18 cellular contexts compared by ENCODE assay signal in the genomic region with DNA sequence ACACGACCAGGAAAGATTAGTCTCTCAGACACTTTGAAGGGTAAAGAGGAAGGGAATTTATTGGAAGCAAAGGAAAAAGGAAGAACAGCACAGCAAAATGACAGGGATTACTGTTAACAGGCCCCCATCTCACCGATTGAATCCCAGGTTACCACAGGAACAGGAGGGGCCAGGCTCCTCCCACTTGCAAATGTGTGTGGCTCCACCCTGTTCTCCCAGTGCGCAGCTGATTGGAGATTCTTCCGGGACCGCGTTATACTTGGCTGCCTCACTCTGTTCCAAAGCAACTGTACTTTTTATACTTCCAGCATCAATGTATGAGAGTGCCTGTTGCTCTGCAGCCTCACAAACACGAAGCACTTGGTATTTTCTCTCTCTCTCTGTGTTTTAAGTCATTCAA.
"Had no signal": no experiment of that assay in that cellular context is flagged by ENCODE, and none has a peak within 500 bp of the region (broad histone marks: within the 10 kb centered on the region; RNA-seq: fewer than 3 reads in every experiment).

No MANE protein-coding gene starts in this region.

- DNase-seq: activated CD4-positive, alpha-beta memory T cell treated with anti-CD3 and anti-CD28 coated beads, Interleukin-2, amount 10 ng/mL, durations not matched to agents 7 days and 5 days; activated CD4-positive, alpha-beta T cell treated with anti-CD3 and anti-CD28 coated beads for 36 hours; activated gamma-delta T cell treated with Interleukin-2 at 50 U/mL for 16 hours; activated naive CD8-positive, alpha-beta T cell treated with anti-CD3 and anti-CD28 coated beads, Interleukin-2, amount 10 ng/mL, durations not matched to agents 7 days and 5 days; activated T-cell treated with anti-CD3 and anti-CD28 coated beads, Interleukin-2, amount 50 U/mL, for 48 hours; anterior cingulate cortex; glutamatergic neuron; left lung; pancreas; stimulated activated CD4-positive, alpha-beta T cell treated with anti-CD3 and anti-CD28 coated beads, Interleukin-4, amount 100 ng/mL, for 1 hour; stimulated activated CD8-positive, alpha-beta memory T cell treated with anti-CD3 and anti-CD28 coated beads, Interleukin-4, amount 100 ng/mL, for 48 hours had no signal

- H3K4me1 ChIP-seq: left lung, pancreas had no signal

- H3K27me3 ChIP-seq: left lung, pancreas had no signal

- H3K9me3 Mint-ChIP-seq: memory B cell, neural crest cell had no signal

- ATAC-seq: activated CD4-positive, alpha-beta T cell treated with anti-CD3 and anti-CD28 coated beads for 36 hours; esophagus mucosa; left lung; pancreas had no signal

- H3K36me3 ChIP-seq: left lung, pancreas, thoracic aorta had no signal

- H3K4me1 Mint-ChIP-seq: activated CD4-positive, alpha-beta memory T cell treated with anti-CD3 and anti-CD28 coated beads, Interleukin-2, amount 10 ng/mL, durations not matched to agents 7 days and 5 days; activated CD4-positive, alpha-beta T cell treated with anti-CD3 and anti-CD28 coated beads for 36 hours; activated naive CD8-positive, alpha-beta T cell treated with anti-CD3 and anti-CD28 coated beads, Interleukin-2, amount 10 ng/mL, durations not matched to agents 7 days and 5 days; memory B cell; neural crest cell had no signal

- H3K27ac Mint-ChIP-seq: activated CD4-positive, alpha-beta memory T cell treated with anti-CD3 and anti-CD28 coated beads, Interleukin-2, amount 10 ng/mL, durations not matched to agents 7 days and 5 days; activated CD4-positive, alpha-beta T cell treated with anti-CD3 and anti-CD28 coated beads for 36 hours; activated naive CD8-positive, alpha-beta T cell treated with anti-CD3 and anti-CD28 coated beads, Interleukin-2, amount 10 ng/mL, durations not matched to agents 7 days and 5 days; memory B cell; stimulated activated naive CD8-positive, alpha-beta T cell treated with anti-CD3 and anti-CD28 coated beads, Interleukin-15, Interleukin-2, amounts not matched to agents 100 ng/mL and 50 ng/mL, for 24 hours; T-helper 2 cell treated with Interferon-gamma antibody and Interleukin-4, amounts not matched to agents 5 μg/mL and 100 μg/mL, for 36 hours had no signal

- H3K27ac ChIP-seq: left lung, pancreas, thoracic aorta, VCaP had no signal

- H3K4me3 Mint-ChIP-seq: activated CD4-positive, alpha-beta memory T cell treated with anti-CD3 and anti-CD28 coated beads, Interleukin-2, amount 10 ng/mL, durations not matched to agents 7 days and 5 days; activated CD4-positive, alpha-beta T cell treated with anti-CD3 and anti-CD28 coated beads for 36 hours; activated naive CD8-positive, alpha-beta T cell treated with anti-CD3 and anti-CD28 coated beads, Interleukin-2, amount 10 ng/mL, durations not matched to agents 7 days and 5 days; memory B cell; neural crest cell; stimulated activated naive CD8-positive, alpha-beta T cell treated with anti-CD3 and anti-CD28 coated beads, Interleukin-15, Interleukin-2, amounts not matched to agents 100 ng/mL and 50 ng/mL, for 24 hours; T-helper 2 cell treated with Interferon-gamma antibody and Interleukin-4, amounts not matched to agents 5 μg/mL and 100 μg/mL, for 36 hours had no signal

- H3K36me3 Mint-ChIP-seq: activated naive CD8-positive, alpha-beta T cell treated with anti-CD3 and anti-CD28 coated beads, Interleukin-2, amount 10 ng/mL, durations not matched to agents 7 days and 5 days; memory B cell had no signal

- H3K4me3 ChIP-seq: left lung, pancreas, thoracic aorta had no signal

- H3K27me3 Mint-ChIP-seq: activated CD4-positive, alpha-beta memory T cell treated with anti-CD3 and anti-CD28 coated beads, Interleukin-2, amount 10 ng/mL, durations not matched to agents 7 days and 5 days; activated CD4-positive, alpha-beta T cell treated with anti-CD3 and anti-CD28 coated beads for 36 hours; activated naive CD8-positive, alpha-beta T cell treated with anti-CD3 and anti-CD28 coated beads, Interleukin-2, amount 10 ng/mL, durations not matched to agents 7 days and 5 days; memory B cell; stimulated activated naive CD8-positive, alpha-beta T cell treated with anti-CD3 and anti-CD28 coated beads, Interleukin-15, Interleukin-2, amounts not matched to agents 100 ng/mL and 50 ng/mL, for 24 hours had no signal

- H3K9me3 ChIP-seq: left lung, pancreas, thoracic aorta had no signal
